Comparison of ENCODE assay signal across 1 cellular context in the genomic region with DNA sequence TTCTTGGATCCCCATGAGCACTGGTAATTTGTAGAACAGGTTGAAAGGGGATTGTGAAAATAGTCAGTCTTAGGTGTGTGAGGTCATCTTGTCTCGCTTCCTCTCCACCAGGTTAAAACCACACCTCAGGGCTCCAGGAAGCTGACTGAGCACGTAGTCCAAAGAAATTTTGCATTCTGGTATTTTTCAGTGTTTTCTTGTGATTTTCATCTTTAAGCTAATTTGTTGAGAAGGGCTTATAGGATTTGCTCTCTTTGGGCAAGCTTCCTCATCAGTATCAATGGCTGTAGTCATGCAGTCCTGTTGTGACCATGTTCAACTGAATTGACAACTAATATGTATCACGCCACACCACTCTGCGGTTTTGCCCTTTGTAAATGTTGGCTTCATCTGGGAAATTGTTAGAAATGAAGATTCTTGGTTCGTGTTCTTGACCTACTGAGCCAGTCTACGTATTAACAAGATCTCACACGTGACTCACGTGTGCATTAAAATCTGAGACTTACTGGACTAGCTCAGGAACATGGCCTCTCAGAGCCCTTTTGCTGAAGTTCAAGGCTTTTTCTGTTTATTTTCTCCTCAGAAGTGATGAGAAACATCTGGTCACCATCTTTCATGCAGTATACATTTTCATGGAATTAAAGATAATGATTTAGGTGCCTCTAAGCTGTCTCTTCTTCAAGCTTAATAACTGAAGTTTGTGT.
A peak's percentile ranks its signal among the peaks of the same experiment; 100 is the strongest.
TF ChIP-seq lines count a peak whose summit lies in the region.

No MANE protein-coding gene starts in this region.

TF ChIP-seq in HepG2, 621 proteins besides CTCF, POLR2A, EP300 and RAD21:
- 0 out of 2 replicates have a peak, but pooled peaks have one; percentile 9 for TF ChIP-seq RARA (CRISPR knock-in tag; IDR thresholded peaks at IDR 0.05)
- no peak for TF ChIP-seq SALL1 (CRISPR knock-in tag; IDR thresholded peaks at IDR 0.05)
- TF ChIP-seq RBM22 (optimal IDR thresholded peaks at IDR 0.05; ENCODE audit: low read length), result peak; percentile 33
- no peak for TF ChIP-seq ZBTB38 (CRISPR knock-in tag; IDR thresholded peaks at IDR 0.05)
- no peak for TF ChIP-seq ONECUT2 (CRISPR knock-in tag; IDR thresholded peaks at IDR 0.05)
- TF ChIP-seq ZNF615 (CRISPR knock-in tag; IDR thresholded peaks at IDR 0.05; ENCODE audit: borderline replicate concordance), result 0 out of 2 replicates have a peak, but pooled peaks have one; percentile 39
